8 cellular contexts compared by ENCODE assay signal in genomic region chr10:119596537-119597404, GRCh38. TPM values are rescaled to one million over a fixed set of nuclear protein-coding genes. Genes with fewer than 3 reads are reported as not detected.
A peak's percentile ranks its signal among the peaks of the same experiment; 100 is the strongest.
DNase-seq lines count a peak whose midpoint lies in the region; ATAC-seq, FAIRE-seq and TF ChIP-seq lines count a peak whose summit lies in the region.

Gene TIAL1 (minus strand): TSS chr10:119596964. CDS start chr10:119596465, 499 bp downstream.

- TF ChIP-seq CTCF in AG04449 (IDR thresholded peaks at IDR 0.05; ENCODE audit: insufficient read depth, low read length, missing control alignments) (no peak), WI38 (IDR thresholded peaks at IDR 0.05; ENCODE audit: low read depth, low read length) (no peak), bronchial epithelial cell (IDR thresholded peaks at IDR 0.05; ENCODE audit: insufficient read depth, low read length, severe bottlenecking) (no peak)

- peaks cover 17% of the 10 kb centered on the region for H3K4me1 ChIP-seq in iPS-20b (ENCODE audit: insufficient read depth, low read length)

- H3K36me3 ChIP-seq in bronchial epithelial cell (ENCODE audit: control insufficient read depth, insufficient read depth, low read length) (no peaks in the 10 kb centered on the region), iPS-20b (ENCODE audit: insufficient read depth, low read depth, low read length) (peaks cover 21% of the 10 kb centered on the region)

- peaks cover 6% of the 10 kb centered on the region for H3K9me3 ChIP-seq in iPS-20b (ENCODE audit: insufficient read depth, low read depth, low read length)

- H3K9ac ChIP-seq in iPS-20b (ENCODE audit: low read depth, low read length), result peak within 1 kb of the TSS; percentile 99

- DNase-seq in AG04449 (ENCODE audit: low read depth, low spot score) (peak; percentile 98), NCI-H2227 treated with DMSO at 0.1 percent for 48 hours (lab: John Stamatoyannopoulos, UW) (peak; percentile 97), bronchial epithelial cell (ENCODE audit: low read depth) (peak; percentile 99)

- H3K27me3 ChIP-seq in bronchial epithelial cell (ENCODE audit: control insufficient read depth, insufficient read depth, low read length), result no peaks in the 10 kb centered on the region
- H3K27me3 ChIP-seq in iPS-20b (ENCODE audit: insufficient read depth, low read length), result no peaks in the 10 kb centered on the region

- peak; percentile 97 for FAIRE-seq in bronchial epithelial cell (lab: Jason Lieb, UNC)

- CTCF ChIA-PET in AG04449 (lab: Yijun Ruan, JAX), result interaction anchor here (0.9 to 1.9 kb wide), 3 partner anchors 9 to 398 kb away, joined by 3 to 4 read pairs (median 3); no protein-coding TSS in a partner anchor

- POLR2A ChIA-PET in AG04449 (lab: Yijun Ruan, JAX), result interaction anchor here (0.6 to 1.0 kb wide), 4 partner anchors 9 to 325 kb away, joined by 4 to 5 read pairs (median 4); partner anchors contain the start of gene RGS10

- peak within 1 kb of the TSS; percentile 91 for H3K27ac ChIP-seq in iPS-20b (ENCODE audit: low read length)
- H3K27ac ChIP-seq in skin epidermis, result peak within 1 kb of the TSS; percentile 86 to 99 (median 97)

- ATAC-seq in GM18907 (IDR thresholded peaks at IDR 0.05; ENCODE audit: unreplicated experiment) (peak; percentile 87), HG03159 (IDR thresholded peaks at IDR 0.05; ENCODE audit: unreplicated experiment) (peak; percentile 85)

- H3K4me3 ChIP-seq in AG04449 (ENCODE audit: low read depth, low read length) (peak within 1 kb of the TSS; percentile 95), WI38 (ENCODE audit: low read depth, low read length) (peak within 1 kb of the TSS; percentile 79), bronchial epithelial cell (ENCODE audit: low read depth, low read length) (peak within 1 kb of the TSS; percentile 89), iPS-20b (ENCODE audit: low read length) (peak within 1 kb of the TSS; percentile 87), skin epidermis (peak within 1 kb of the TSS; percentile 73 to 94 (median 82))

RNA-seq across cellular contexts. Expression of gene TIAL1, which starts in this region (rescaled TPM):
- total RNA-seq in bronchial epithelial cell, result 20.1 and 28.4 TPM in 2 replicates

Comparison
In these comparisons a context has a peak if more than half of its experiments do, and no peak if none do; other contexts are left out.
1. Peak in every context shown above with its lines: DNase-seq, ATAC-seq, H3K4me3 ChIP-seq and H3K27ac ChIP-seq.